1 cellular context compared by ENCODE assay signal in genomic region chr10:86401588-86402282, GRCh38.
TF ChIP-seq lines count a peak whose summit lies in the region.

No MANE protein-coding gene starts in this region.

TF ChIP-seq in HepG2, 621 proteins besides CTCF, POLR2A, EP300 and RAD21 (continued from another document and continues in another):
- TF ChIP-seq, protein P1, sequence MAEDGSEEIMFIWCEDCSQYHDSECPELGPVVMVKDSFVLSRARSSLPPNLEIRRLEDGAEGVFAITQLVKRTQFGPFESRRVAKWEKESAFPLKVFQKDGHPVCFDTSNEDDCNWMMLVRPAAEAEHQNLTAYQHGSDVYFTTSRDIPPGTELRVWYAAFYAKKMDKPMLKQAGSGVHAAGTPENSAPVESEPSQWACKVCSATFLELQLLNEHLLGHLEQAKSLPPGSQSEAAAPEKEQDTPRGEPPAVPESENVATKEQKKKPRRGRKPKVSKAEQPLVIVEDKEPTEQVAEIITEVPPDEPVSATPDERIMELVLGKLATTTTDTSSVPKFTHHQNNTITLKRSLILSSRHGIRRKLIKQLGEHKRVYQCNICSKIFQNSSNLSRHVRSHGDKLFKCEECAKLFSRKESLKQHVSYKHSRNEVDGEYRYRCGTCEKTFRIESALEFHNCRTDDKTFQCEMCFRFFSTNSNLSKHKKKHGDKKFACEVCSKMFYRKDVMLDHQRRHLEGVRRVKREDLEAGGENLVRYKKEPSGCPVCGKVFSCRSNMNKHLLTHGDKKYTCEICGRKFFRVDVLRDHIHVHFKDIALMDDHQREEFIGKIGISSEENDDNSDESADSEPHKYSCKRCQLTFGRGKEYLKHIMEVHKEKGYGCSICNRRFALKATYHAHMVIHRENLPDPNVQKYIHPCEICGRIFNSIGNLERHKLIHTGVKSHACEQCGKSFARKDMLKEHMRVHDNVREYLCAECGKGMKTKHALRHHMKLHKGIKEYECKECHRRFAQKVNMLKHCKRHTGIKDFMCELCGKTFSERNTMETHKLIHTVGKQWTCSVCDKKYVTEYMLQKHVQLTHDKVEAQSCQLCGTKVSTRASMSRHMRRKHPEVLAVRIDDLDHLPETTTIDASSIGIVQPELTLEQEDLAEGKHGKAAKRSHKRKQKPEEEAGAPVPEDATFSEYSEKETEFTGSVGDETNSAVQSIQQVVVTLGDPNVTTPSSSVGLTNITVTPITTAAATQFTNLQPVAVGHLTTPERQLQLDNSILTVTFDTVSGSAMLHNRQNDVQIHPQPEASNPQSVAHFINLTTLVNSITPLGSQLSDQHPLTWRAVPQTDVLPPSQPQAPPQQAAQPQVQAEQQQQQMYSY (CRISPR knock-in tag; IDR thresholded peaks at IDR 0.05) = no peak
- TF ChIP-seq, protein P2, sequence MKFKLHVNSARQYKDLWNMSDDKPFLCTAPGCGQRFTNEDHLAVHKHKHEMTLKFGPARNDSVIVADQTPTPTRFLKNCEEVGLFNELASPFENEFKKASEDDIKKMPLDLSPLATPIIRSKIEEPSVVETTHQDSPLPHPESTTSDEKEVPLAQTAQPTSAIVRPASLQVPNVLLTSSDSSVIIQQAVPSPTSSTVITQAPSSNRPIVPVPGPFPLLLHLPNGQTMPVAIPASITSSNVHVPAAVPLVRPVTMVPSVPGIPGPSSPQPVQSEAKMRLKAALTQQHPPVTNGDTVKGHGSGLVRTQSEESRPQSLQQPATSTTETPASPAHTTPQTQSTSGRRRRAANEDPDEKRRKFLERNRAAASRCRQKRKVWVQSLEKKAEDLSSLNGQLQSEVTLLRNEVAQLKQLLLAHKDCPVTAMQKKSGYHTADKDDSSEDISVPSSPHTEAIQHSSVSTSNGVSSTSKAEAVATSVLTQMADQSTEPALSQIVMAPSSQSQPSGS (CRISPR knock-in tag; IDR thresholded peaks at IDR 0.05) = no peak
- TF ChIP-seq, protein P3, sequence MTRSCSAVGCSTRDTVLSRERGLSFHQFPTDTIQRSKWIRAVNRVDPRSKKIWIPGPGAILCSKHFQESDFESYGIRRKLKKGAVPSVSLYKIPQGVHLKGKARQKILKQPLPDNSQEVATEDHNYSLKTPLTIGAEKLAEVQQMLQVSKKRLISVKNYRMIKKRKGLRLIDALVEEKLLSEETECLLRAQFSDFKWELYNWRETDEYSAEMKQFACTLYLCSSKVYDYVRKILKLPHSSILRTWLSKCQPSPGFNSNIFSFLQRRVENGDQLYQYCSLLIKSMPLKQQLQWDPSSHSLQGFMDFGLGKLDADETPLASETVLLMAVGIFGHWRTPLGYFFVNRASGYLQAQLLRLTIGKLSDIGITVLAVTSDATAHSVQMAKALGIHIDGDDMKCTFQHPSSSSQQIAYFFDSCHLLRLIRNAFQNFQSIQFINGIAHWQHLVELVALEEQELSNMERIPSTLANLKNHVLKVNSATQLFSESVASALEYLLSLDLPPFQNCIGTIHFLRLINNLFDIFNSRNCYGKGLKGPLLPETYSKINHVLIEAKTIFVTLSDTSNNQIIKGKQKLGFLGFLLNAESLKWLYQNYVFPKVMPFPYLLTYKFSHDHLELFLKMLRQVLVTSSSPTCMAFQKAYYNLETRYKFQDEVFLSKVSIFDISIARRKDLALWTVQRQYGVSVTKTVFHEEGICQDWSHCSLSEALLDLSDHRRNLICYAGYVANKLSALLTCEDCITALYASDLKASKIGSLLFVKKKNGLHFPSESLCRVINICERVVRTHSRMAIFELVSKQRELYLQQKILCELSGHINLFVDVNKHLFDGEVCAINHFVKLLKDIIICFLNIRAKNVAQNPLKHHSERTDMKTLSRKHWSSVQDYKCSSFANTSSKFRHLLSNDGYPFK (CRISPR knock-in tag; IDR thresholded peaks at IDR 0.05; ENCODE audit: borderline replicate concordance) = no peak
- 0 out of 2 replicates have a peak, but pooled peaks have one; percentile 14 for TF ChIP-seq ZNF589 (CRISPR knock-in tag; conservative IDR thresholded peaks at IDR 0.05)
- TF ChIP-seq CENPT (CRISPR knock-in tag; IDR thresholded peaks at IDR 0.05; ENCODE audit: low read depth) = no peak
- no peak for TF ChIP-seq CEBPZ (IDR thresholded peaks at IDR 0.05; ENCODE audit: low read length)
- no peak for TF ChIP-seq ZNF264 (CRISPR knock-in tag; IDR thresholded peaks at IDR 0.05)
- TF ChIP-seq CBX5 (CRISPR knock-in tag; IDR thresholded peaks at IDR 0.05; ENCODE audit: borderline replicate concordance) = no peak
- no peak for TF ChIP-seq ZNF30 (CRISPR knock-in tag; IDR thresholded peaks at IDR 0.05)
- no peak for TF ChIP-seq E2F5 (CRISPR knock-in tag; conservative IDR thresholded peaks at IDR 0.05)
- no peak for TF ChIP-seq KDM1A (CRISPR knock-in tag; IDR thresholded peaks at IDR 0.05)
- no peak for TF ChIP-seq THAP11 (CRISPR knock-in tag; IDR thresholded peaks at IDR 0.05)
- no peak for TF ChIP-seq RFXAP (CRISPR knock-in tag; IDR thresholded peaks at IDR 0.05; ENCODE audit: borderline replicate concordance)
- no peak for TF ChIP-seq IKZF1 (IDR thresholded peaks at IDR 0.05)
- no peak for TF ChIP-seq NKX3-1 (CRISPR knock-in tag; IDR thresholded peaks at IDR 0.05)
- TF ChIP-seq ZSCAN30 (CRISPR knock-in tag; IDR thresholded peaks at IDR 0.05) = peak; percentile 79; the same call in 1 of the 2 replicates
- TF ChIP-seq NR1H2 (CRISPR knock-in tag; IDR thresholded peaks at IDR 0.05; ENCODE audit: borderline replicate concordance, low read depth) = no peak
- no peak for TF ChIP-seq ZNF569 (CRISPR knock-in tag; IDR thresholded peaks at IDR 0.05; ENCODE audit: borderline replicate concordance)
- TF ChIP-seq ARNTL (CRISPR knock-in tag; IDR thresholded peaks at IDR 0.05) = no peak; the same call in 1 of the 2 replicates
- TF ChIP-seq POLR2G (IDR thresholded peaks at IDR 0.05; ENCODE audit: low read depth, low read length) = peak; percentile 44; the same call in 1 of the 2 replicates
- TF ChIP-seq, protein P4, sequence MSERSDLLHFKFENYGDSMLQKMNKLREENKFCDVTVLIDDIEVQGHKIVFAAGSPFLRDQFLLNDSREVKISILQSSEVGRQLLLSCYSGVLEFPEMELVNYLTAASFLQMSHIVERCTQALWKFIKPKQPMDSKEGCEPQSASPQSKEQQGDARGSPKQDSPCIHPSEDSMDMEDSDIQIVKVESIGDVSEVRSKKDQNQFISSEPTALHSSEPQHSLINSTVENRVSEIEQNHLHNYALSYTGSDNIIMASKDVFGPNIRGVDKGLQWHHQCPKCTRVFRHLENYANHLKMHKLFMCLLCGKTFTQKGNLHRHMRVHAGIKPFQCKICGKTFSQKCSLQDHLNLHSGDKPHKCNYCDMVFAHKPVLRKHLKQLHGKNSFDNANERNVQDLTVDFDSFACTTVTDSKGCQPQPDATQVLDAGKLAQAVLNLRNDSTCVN (CRISPR knock-in tag; IDR thresholded peaks at IDR 0.05; ENCODE audit: borderline replicate concordance) = no peak
- 0 out of 2 replicates have a peak, but pooled peaks have one; percentile 16 for TF ChIP-seq HMGXB3 (CRISPR knock-in tag; IDR thresholded peaks at IDR 0.05; ENCODE audit: borderline replicate concordance)
- peak; percentile 10; the same call in 1 of the 2 replicates for TF ChIP-seq RARA (CRISPR knock-in tag; IDR thresholded peaks at IDR 0.05)
- no peak for TF ChIP-seq ZNF761 (CRISPR knock-in tag; conservative IDR thresholded peaks at IDR 0.05)
- TF ChIP-seq ZNF839 (CRISPR knock-in tag; IDR thresholded peaks at IDR 0.05; ENCODE audit: borderline replicate concordance) = no peak
- 0 out of 2 replicates have a peak, but pooled peaks have one; percentile 33 for TF ChIP-seq MEF2D (CRISPR knock-in tag; IDR thresholded peaks at IDR 0.05)
- no peak for TF ChIP-seq ZNF160 (CRISPR knock-in tag; IDR thresholded peaks at IDR 0.05)
- no peak for TF ChIP-seq CREB1 (IDR thresholded peaks at IDR 0.05)
- TF ChIP-seq CREB1 (CRISPR knock-in tag; IDR thresholded peaks at IDR 0.05) = no peak
- no peak for TF ChIP-seq ZBTB44 (CRISPR knock-in tag; IDR thresholded peaks at IDR 0.05)
- TF ChIP-seq ZFP41 (CRISPR knock-in tag; IDR thresholded peaks at IDR 0.05; ENCODE audit: borderline replicate concordance) = no peak
